13 cellular contexts compared by ENCODE assay signal in genomic region chr20:401682-402495, GRCh38. TPM values are rescaled to one million over a fixed set of nuclear protein-coding genes. Genes with fewer than 3 reads are reported as not detected.
A peak's percentile ranks its signal among the peaks of the same experiment; 100 is the strongest.
DNase-seq lines count a peak whose midpoint lies in the region; ATAC-seq, FAIRE-seq and TF ChIP-seq lines count a peak whose summit lies in the region.
"Had no signal": no experiment of that assay in that cellular context is flagged by ENCODE, and none has a peak within 500 bp of the region (broad histone marks: within the 10 kb centered on the region; RNA-seq: fewer than 3 reads in every experiment).

No MANE protein-coding gene starts in this region.

- no peaks in the 10 kb centered on the region for H3K27me3 ChIP-seq in OCI-LY1 (ENCODE audit: insufficient read depth, low read length)

- no peaks in the 10 kb centered on the region for H4K20me1 ChIP-seq in OCI-LY1 (ENCODE audit: insufficient read depth, low read length)

- H3K9ac ChIP-seq in OCI-LY1 (ENCODE audit: low read length) = no peak overlapping the region; the same call in 1 of the 2 replicates

- no peaks in the 10 kb centered on the region for H3F3A ChIP-seq in OCI-LY1 (ENCODE audit: insufficient read depth, low read length)

- no peaks in the 10 kb centered on the region for H3K9me2 ChIP-seq in OCI-LY1 (ENCODE audit: low read depth, low read length)

- no peak for TF ChIP-seq POLR2A in GM12891 (IDR thresholded peaks at IDR 0.05; ENCODE audit: low read depth, low read length)

- H3K4me1 ChIP-seq in OCI-LY1 (ENCODE audit: insufficient read depth, low read length, severe bottlenecking) = peaks cover 26% of the 10 kb centered on the region

- TF ChIP-seq CTCF in 22Rv1 (IDR thresholded peaks at IDR 0.05) (no peak), OCI-LY1 (IDR thresholded peaks at IDR 0.05; ENCODE audit: low read length) (no peak), epithelial cell of proximal tubule (conservative IDR thresholded peaks at IDR 0.05; ENCODE audit: low read depth, low read length) (no peak)

- peaks cover 12% of the 10 kb centered on the region for H3K36me3 ChIP-seq in OCI-LY1 (ENCODE audit: insufficient read depth, low read length)

- peak overlapping the region; percentile 96 for H3K27ac ChIP-seq in 22Rv1
- no peak overlapping the region for H3K27ac ChIP-seq in OCI-LY1 (ENCODE audit: low read depth, low read length, poor library complexity, severe bottlenecking)

- H3K4me3 ChIP-seq in OCI-LY1 (ENCODE audit: low read depth, low read length, poor library complexity, severe bottlenecking) (no peak overlapping the region), epithelial cell of proximal tubule (ENCODE audit: low read depth, low read length) (no peak overlapping the region)

- peak; percentile 9 for FAIRE-seq in GM12891 (lab: Jason Lieb, UNC)
- FAIRE-seq: TTC549 had no signal

- no peaks in the 10 kb centered on the region for H3K9me3 ChIP-seq in OCI-LY1 (ENCODE audit: low read length)

- no peak for ATAC-seq in GM18498 (IDR thresholded peaks at IDR 0.05; ENCODE audit: unreplicated experiment)
- ATAC-seq: left cardiac atrium; stimulated activated naive B cell treated with anti-CD40 and anti-IgM and Interleukin-4, amounts not matched to agents 10 μg/mL and 1 μg/mL and 100 μg/mL, for 72 hours had no signal

- no peak overlapping the region for H2AFZ ChIP-seq in OCI-LY1 (ENCODE audit: low read length)

- no peaks in the 10 kb centered on the region for H3K79me2 ChIP-seq in OCI-LY1 (ENCODE audit: insufficient read depth, low read length)

- DNase-seq in GM12891 (ENCODE audit: insufficient read length, low spot score) (no peak), epithelial cell of proximal tubule (ENCODE audit: low read depth) (peak; percentile 100), NCI-H2227 treated with DMSO at 0.1 percent for 48 hours (lab: John Stamatoyannopoulos, UW) (no peak), NCI-H2081 (lab: John Stamatoyannopoulos, UW) (no peak)
- no peak for DNase-seq in stimulated activated CD4-positive, alpha-beta T cell treated with anti-CD3 and anti-CD28 coated beads, Interleukin-4, amount 100 ng/mL, for 1 hour
- DNase-seq: DMS79 treated with DMSO at 0.1 percent for 48 hours; left cardiac atrium; NCI-H1694; stimulated activated naive B cell treated with anti-CD40 and anti-IgM and Interleukin-4, amounts not matched to agents 10 μg/mL and 1 μg/mL and 100 μg/mL, for 72 hours had no signal

- 0 out of 2 replicates have a peak overlapping the region, but pooled peaks have one; percentile 18 for H3K4me2 ChIP-seq in OCI-LY1 (ENCODE audit: low read length)

TF ChIP-seq in GM12891, 5 proteins besides CTCF, POLR2A, EP300 and RAD21:
- no peak for TF ChIP-seq PAX5 (IDR thresholded peaks at IDR 0.05; ENCODE audit: insufficient read depth, low read length, severe bottlenecking)
- TF ChIP-seq SPI1 (IDR thresholded peaks at IDR 0.05; ENCODE audit: low read depth, low read length) = no peak
- TF ChIP-seq POLR2AphosphoS5 (IDR thresholded peaks at IDR 0.05; ENCODE audit: low read depth, low read length) = no peak
- TF ChIP-seq TAF1 (IDR thresholded peaks at IDR 0.05; ENCODE audit: low read depth, low read length) = no peak
- no peak for TF ChIP-seq POU2F2 (IDR thresholded peaks at IDR 0.05; ENCODE audit: low read depth, low read length)

RNA-seq across cellular contexts. Expression of gene RBCK1, which starts 6.2 kb away (rescaled TPM):
- 90.4 TPM for polyA plus RNA-seq in GM12891 (2012; ENCODE audit: low read depth, missing spikeins)
- 106 and 133 TPM in 2 replicates for total RNA-seq in epithelial cell of proximal tubule

RNA-seq across cellular contexts. Expression of gene TRIB3, which starts 21.3 kb away (rescaled TPM):
- 8.5 TPM for polyA plus RNA-seq in GM12891 (2012; ENCODE audit: low read depth, missing spikeins)
- 78.8 and 112 TPM in 2 replicates for total RNA-seq in epithelial cell of proximal tubule

RNA-seq across cellular contexts. Expression of gene NRSN2, which starts 55.0 kb away (rescaled TPM):
- 13.1 TPM for polyA plus RNA-seq in GM12891 (2012; ENCODE audit: low read depth, missing spikeins)
- 49.1 and 52.4 TPM in 2 replicates for total RNA-seq in epithelial cell of proximal tubule
